In genomic region chr17:82244413-82245140, GRCh38 we compare ENCODE assay signal across 8 cellular contexts. TPM values are rescaled to one million over a fixed set of nuclear protein-coding genes. Genes with fewer than 3 reads are reported as not detected.
A peak's percentile ranks its signal among the peaks of the same experiment; 100 is the strongest.
DNase-seq lines count a peak whose midpoint lies in the region; ATAC-seq lines count a peak whose summit lies in the region.

No MANE protein-coding gene starts in this region.

- H3K36me3 ChIP-seq in GM23248 (ENCODE audit: low read depth) = peaks cover 18% of the 10 kb centered on the region; the same call in 1 of the 2 replicates

- in situ Hi-C loops in GM23248 (cut with MboI) = no loop called here

- peak overlapping the region; percentile 96 for H3K27ac Mint-ChIP-seq in activated T-helper 17 cell treated with anti-CD3 and anti-CD28 coated beads, Interleukin-2, amount 50 U/mL, for 72 hours

- no peaks in the 10 kb centered on the region for H3K9me2 ChIP-seq in GM23248 (ENCODE audit: insufficient read depth)

- H3K4me1 ChIP-seq in GM23248 (ENCODE audit: insufficient read depth) = peaks cover 43% of the 10 kb centered on the region

- H3F3A ChIP-seq in GM23248 (ENCODE audit: insufficient read depth) = peaks cover 70% of the 10 kb centered on the region

- peak; percentile 69 for DNase-seq in Ammon's horn (ENCODE audit: low spot score)
- DNase-seq in GM23248 = peak; percentile 62
- DNase-seq in inferior parietal cortex (ENCODE audit: extremely low spot score) = peak; percentile 66
- no peak for DNase-seq in effector CD4-positive, alpha-beta T cell
- DNase-seq in NCI-H1048 (lab: John Stamatoyannopoulos, UW) = no peak
- no peak for DNase-seq in NCI-H446 (lab: John Stamatoyannopoulos, UW)

- ATAC-seq in activated T-helper 17 cell treated with anti-CD3 and anti-CD28 coated beads, Interleukin-2, amount 50 U/mL, for 72 hours (replicated peaks) = no peak
- ATAC-seq in HG03457 (IDR thresholded peaks at IDR 0.05; ENCODE audit: unreplicated experiment) = no peak

- H3K27ac ChIP-seq in GM23248 = no peak overlapping the region

- H3K79me2 ChIP-seq in GM23248 (ENCODE audit: insufficient read depth) = peaks cover 40% of the 10 kb centered on the region

- peak overlapping the region; percentile 43 for H3K4me3 Mint-ChIP-seq in activated T-helper 17 cell treated with anti-CD3 and anti-CD28 coated beads, Interleukin-2, amount 50 U/mL, for 72 hours

- H3K4me1 Mint-ChIP-seq in activated T-helper 17 cell treated with anti-CD3 and anti-CD28 coated beads, Interleukin-2, amount 50 U/mL, for 72 hours = peaks cover 34% of the 10 kb centered on the region

- no peaks in the 10 kb centered on the region for H3K9me3 Mint-ChIP-seq in activated T-helper 17 cell treated with anti-CD3 and anti-CD28 coated beads, Interleukin-2, amount 50 U/mL, for 72 hours

- no peaks in the 10 kb centered on the region for H3K9me3 ChIP-seq in GM23248 (ENCODE audit: low read depth)

- H2AFZ ChIP-seq in GM23248 = no peak overlapping the region

- H4K20me1 ChIP-seq in GM23248 (ENCODE audit: insufficient read depth) = peaks cover 6% of the 10 kb centered on the region; the same call in 1 of the 2 replicates

- no peak overlapping the region for H3K9ac ChIP-seq in GM23248

- 84 to 86% methylated on average over 34 to 39 of the region's 39 CpGs for WGBS in GM23248 (ENCODE audit: low coverage in 1 of 2, low lambda C conversion rate in 2 of 2, missing lambda C conversion rate in 2 of 2), 2 experiments

- H3K27me3 ChIP-seq in GM23248 (replicated peaks; ENCODE audit: insufficient read depth) = no peaks in the 10 kb centered on the region

- peaks cover 98% of the 10 kb centered on the region for H3K36me3 Mint-ChIP-seq in activated T-helper 17 cell treated with anti-CD3 and anti-CD28 coated beads, Interleukin-2, amount 50 U/mL, for 72 hours (ENCODE audit: low read depth)

- no peaks in the 10 kb centered on the region for H3K27me3 Mint-ChIP-seq in activated T-helper 17 cell treated with anti-CD3 and anti-CD28 coated beads, Interleukin-2, amount 50 U/mL, for 72 hours

- H3K4me3 ChIP-seq in GM23248 = no peak overlapping the region

- H3K4me2 ChIP-seq in GM23248 (ENCODE audit: unreplicated experiment) = no peak overlapping the region

RNA-seq across cellular contexts. Expression of gene SLC16A3, which starts 15.7 kb away (rescaled TPM):
- total RNA-seq in GM23248 (2014; rRNA removed; shearing (Covaris generic)) = 550 and 595 TPM in 2 replicates
- polyA plus RNA-seq in GM23248 (2016; fragmentation: Nextera tagmentation; extraction: Ambion mirVana) = 95.5 and 97.7 TPM in 2 replicates
- total RNA-seq in activated T-helper 17 cell treated with anti-CD3 and anti-CD28 coated beads, Interleukin-2, amount 50 U/mL, for 72 hours = 100 to 1,000 TPM; 167 to 309 TPM

RNA-seq across cellular contexts. Expression of gene CSNK1D, which starts 28.9 kb away (rescaled TPM):
- 24.5 and 35.1 TPM in 2 replicates for total RNA-seq in GM23248 (2014; rRNA removed; shearing (Covaris generic))
- polyA plus RNA-seq in GM23248 (2016; fragmentation: Nextera tagmentation; extraction: Ambion mirVana) = 102 and 114 TPM in 2 replicates
- 100 to 1,000 TPM; 140 to 142 TPM for total RNA-seq in activated T-helper 17 cell treated with anti-CD3 and anti-CD28 coated beads, Interleukin-2, amount 50 U/mL, for 72 hours

RNA-seq across cellular contexts. Expression of gene CCDC57, which starts 31.9 kb away (rescaled TPM):
- total RNA-seq in GM23248 (2014; rRNA removed; shearing (Covaris generic)) = 12.3 and 15.3 TPM in 2 replicates
- polyA plus RNA-seq in GM23248 (2016; fragmentation: Nextera tagmentation; extraction: Ambion mirVana) = 6.2 and 10.6 TPM in 2 replicates
- 10 to 100 TPM; 36.9 to 37.7 TPM for total RNA-seq in activated T-helper 17 cell treated with anti-CD3 and anti-CD28 coated beads, Interleukin-2, amount 50 U/mL, for 72 hours

Comparison
In these comparisons a context has a peak if more than half of its experiments do, and no peak if none do; other contexts are left out.
1. DNase-seq: peak in Ammon's horn (single experiment), GM23248 (single experiment) and inferior parietal cortex (single experiment); none in effector CD4-positive, alpha-beta T cell (single experiment), NCI-H1048 (single experiment) and NCI-H446 (0 of 2).